ENCODE assay signal across 26 cellular contexts in genomic region chr6:21091411-21091810, GRCh38.
DNase-seq lines count a peak whose midpoint lies in the region; ATAC-seq, FAIRE-seq and TF ChIP-seq lines count a peak whose summit lies in the region.
"Had no signal": no experiment of that assay in that cellular context is flagged by ENCODE, and none has a peak within 500 bp of the region (broad histone marks: within the 10 kb centered on the region; RNA-seq: fewer than 3 reads in every experiment).

No MANE protein-coding gene starts in this region.

- H3K4me3 Mint-ChIP-seq in progenitor cell of endocrine pancreas (ENCODE audit: low read depth), result no peak overlapping the region
- H3K4me3 Mint-ChIP-seq in stimulated activated memory B cell treated with anti-CD40 and anti-IgM and Interleukin-4, amounts not matched to agents 10 μg/mL and 1 μg/mL and 100 μg/mL, for 72 hours, result no peak overlapping the region
- H3K4me3 Mint-ChIP-seq: CD14-positive monocyte; CD8-positive, alpha-beta memory T cell had no signal

- peaks cover 3% of the 10 kb centered on the region for H3K9me3 Mint-ChIP-seq in progenitor cell of endocrine pancreas (ENCODE audit: low read depth)
- H3K9me3 Mint-ChIP-seq in stimulated activated memory B cell treated with anti-CD40 and anti-IgM and Interleukin-4, amounts not matched to agents 10 μg/mL and 1 μg/mL and 100 μg/mL, for 72 hours, result no peaks in the 10 kb centered on the region
- H3K9me3 Mint-ChIP-seq: CD8-positive, alpha-beta memory T cell had no signal

- H3K9me3 ChIP-seq in H1 (ENCODE audit: insufficient read depth in 2 of 2, low read depth in 1 of 2, low read length in 1 of 2) (no peaks in the 10 kb centered on the region), lower lobe of right lung (no peaks in the 10 kb centered on the region)
- H3K9me3 ChIP-seq: BE2C, SJCRH30 had no signal

- TF ChIP-seq RAD21 in H1 (IDR thresholded peaks at IDR 0.05 in 1 of 2, conservative IDR thresholded peaks at IDR 0.05 in 1 of 2; ENCODE audit: low read depth in 2 of 2, low read length in 2 of 2), result no peak

- no peak overlapping the region for H2BK15ac ChIP-seq in H1 (ENCODE audit: low read length)

- H3K27me3 ChIP-seq in H1 (replicated peaks in 1 of 4; ENCODE audit: control insufficient read depth in 3 of 4, extremely low read depth in 1 of 4, insufficient read depth in 3 of 4, low read length in 3 of 4) (no peaks in the 10 kb centered on the region), lower lobe of right lung (ENCODE audit: low read depth) (no peaks in the 10 kb centered on the region)
- H3K27me3 ChIP-seq: BE2C, SJCRH30 had no signal

- H3K4ac ChIP-seq in H1 (replicated peaks; ENCODE audit: insufficient read length, low read depth, low read length), result no peak overlapping the region

- FAIRE-seq in H1 (lab: Jason Lieb, UNC), result no peak
- no peak for FAIRE-seq in HTR-8/SVneo (lab: Jason Lieb, UNC)
- FAIRE-seq: GM12892, GM19239 had no signal

- H2AFZ ChIP-seq in H1 (ENCODE audit: low read length), result no peak overlapping the region

- H2BK120ac ChIP-seq in H1 (replicated peaks; ENCODE audit: low read depth, low read length), result no peak overlapping the region

- intact Hi-C loops in lower lobe of right lung (cut with DNase I), result no loop called here

- TF ChIP-seq POLR2A in H1 (IDR thresholded peaks at IDR 0.05; ENCODE audit: control extremely low read depth in 1 of 2, low read depth in 2 of 2, low read length in 2 of 2), result no peak

- H3K27me3 Mint-ChIP-seq in progenitor cell of endocrine pancreas, result no peaks in the 10 kb centered on the region
- H3K27me3 Mint-ChIP-seq in stimulated activated memory B cell treated with anti-CD40 and anti-IgM and Interleukin-4, amounts not matched to agents 10 μg/mL and 1 μg/mL and 100 μg/mL, for 72 hours, result no peaks in the 10 kb centered on the region
- H3K27me3 Mint-ChIP-seq: CD8-positive, alpha-beta memory T cell had no signal

- no peak overlapping the region for H2BK12ac ChIP-seq in H1 (ENCODE audit: low read depth, low read length)

- H4K20me1 ChIP-seq in H1 (replicated peaks in 1 of 2; ENCODE audit: control insufficient read depth in 1 of 2, insufficient read depth in 2 of 2, low read length in 2 of 2), result no peaks in the 10 kb centered on the region

- peaks cover 13% of the 10 kb centered on the region for H3K36me3 Mint-ChIP-seq in progenitor cell of endocrine pancreas (ENCODE audit: insufficient read depth)
- H3K36me3 Mint-ChIP-seq in stimulated activated memory B cell treated with anti-CD40 and anti-IgM and Interleukin-4, amounts not matched to agents 10 μg/mL and 1 μg/mL and 100 μg/mL, for 72 hours, result peaks cover 44% of the 10 kb centered on the region

- H3K27ac ChIP-seq in H1 (ENCODE audit: low read depth, low read length) (no peak overlapping the region), lower lobe of right lung (no peak overlapping the region)
- H3K27ac ChIP-seq: SJCRH30 had no signal

- H2AK5ac ChIP-seq in H1 (ENCODE audit: low read depth, low read length), result no peak overlapping the region

- CTCF ChIA-PET in H1 (lab: Charles Lee; ENCODE audit: partially characterized antibody), result no interaction called here

- no peak for TF ChIP-seq CTCF in H1 (IDR thresholded peaks at IDR 0.05; ENCODE audit: control extremely low read depth in 1 of 3, insufficient read depth in 1 of 3, low read depth in 1 of 3, low read length in 3 of 3)
- TF ChIP-seq CTCF in progenitor cell of endocrine pancreas (IDR thresholded peaks at IDR 0.05; ENCODE audit: unreplicated experiment), result no peak
- no peak for TF ChIP-seq CTCF in lower lobe of right lung (IDR thresholded peaks at IDR 0.05)

- no peaks in the 10 kb centered on the region for H3K23me2 ChIP-seq in H1 (ENCODE audit: low read depth, low read length)

- peak overlapping the region; percentile 62 for H3K27ac Mint-ChIP-seq in progenitor cell of endocrine pancreas
- no peak overlapping the region for H3K27ac Mint-ChIP-seq in stimulated activated memory B cell treated with anti-CD40 and anti-IgM and Interleukin-4, amounts not matched to agents 10 μg/mL and 1 μg/mL and 100 μg/mL, for 72 hours
- H3K27ac Mint-ChIP-seq: CD14-positive monocyte; CD8-positive, alpha-beta memory T cell had no signal

- WGBS in H1 (ENCODE audit: extremely low coverage in 1 of 2, insufficient coverage in 1 of 2, insufficient read length in 1 of 2, insufficient replicate concordance in 2 of 2, low coverage in 1 of 2, low lambda C conversion rate in 2 of 2, missing lambda C conversion rate in 1 of 2), 2 experiments, result 93% methylated on average over 2 of the region's 2 CpGs; no CpG with 5 or more reads in 1 of the 2 experiments

- TF ChIP-seq EP300 in H1 (IDR thresholded peaks at IDR 0.05; ENCODE audit: borderline replicate concordance in 1 of 2, low read depth in 2 of 2, low read length in 2 of 2), result no peak

- H4K91ac ChIP-seq in H1 (replicated peaks; ENCODE audit: insufficient read length, low read length), result no peak overlapping the region

- POLR2A ChIA-PET in H1 (lab: Charles Lee; ENCODE audit: partially characterized antibody), result interaction anchor here (1.2 kb wide), 1 partner anchor 12 kb away, joined by 3 read pairs; no protein-coding TSS in a partner anchor

- H4K5ac ChIP-seq in H1 (ENCODE audit: insufficient read length, low read depth, low read length), result no peak overlapping the region

- peaks cover 8% of the 10 kb centered on the region for H3K4me1 Mint-ChIP-seq in progenitor cell of endocrine pancreas (ENCODE audit: low read depth)
- H3K4me1 Mint-ChIP-seq in stimulated activated memory B cell treated with anti-CD40 and anti-IgM and Interleukin-4, amounts not matched to agents 10 μg/mL and 1 μg/mL and 100 μg/mL, for 72 hours, result no peaks in the 10 kb centered on the region
- H3K4me1 Mint-ChIP-seq: CD14-positive monocyte had no signal

- no peak overlapping the region for H3K18ac ChIP-seq in H1 (ENCODE audit: extremely low read depth, low read length)

- no peaks in the 10 kb centered on the region for H3K79me2 ChIP-seq in H1 (ENCODE audit: control insufficient read depth in 1 of 2, insufficient read depth in 2 of 2, low read length in 2 of 2)

- no peak overlapping the region for H3K4me2 ChIP-seq in H1 (ENCODE audit: insufficient read depth in 1 of 2, low read depth in 2 of 2, low read length in 2 of 2)

- H3K79me1 ChIP-seq in H1 (ENCODE audit: low read depth, low read length), result no peaks in the 10 kb centered on the region

- H3K4me3 ChIP-seq in H1 (ENCODE audit: extremely low read depth in 1 of 4, insufficient read depth in 2 of 4, low read depth in 3 of 4, low read length in 4 of 4) (no peak overlapping the region), lower lobe of right lung (no peak overlapping the region)
- H3K4me3 ChIP-seq: SJCRH30 had no signal

- DNase-seq in NCI-H2029 treated with DMSO at 0.1 percent for 48 hours (lab: John Stamatoyannopoulos, UW), result peak; percentile 74
- DNase-seq in NCI-H82 (lab: John Stamatoyannopoulos, UW), result peak; percentile 37
- no peak for DNase-seq in H1 (ENCODE audit: low read depth in 1 of 2, low spot score in 2 of 2)
- no peak for DNase-seq in progenitor cell of endocrine pancreas (ENCODE audit: low spot score, unreplicated experiment)
- no peak for DNase-seq in lower lobe of right lung
- no peak for DNase-seq in HTR-8/SVneo (ENCODE audit: insufficient read length, low spot score)
- DNase-seq: BE2C; Calu3; CD8-positive, alpha-beta memory T cell; DMS79 treated with DMSO at 0.1 percent for 48 hours; GF-D8; IMR-90; KG1; NCI-H1048; NCI-H1417; NCI-H1694; NCI-H2081 treated with DMSO at 0.1 percent for 48 hours; NCI-H226; NCI-H510A treated with DMSO at 0.1 percent for 48 hours; SJCRH30; T-helper 2 cell had no signal

- H3K4me1 ChIP-seq in H1 (replicated peaks in 1 of 4; ENCODE audit: control insufficient read depth in 3 of 4, insufficient read depth in 4 of 4, low read length in 3 of 4) (peaks cover 0 to 2% (median 0%) of the 10 kb centered on the region in 4 experiments; a peak in 1 of 7 replicates), lower lobe of right lung (no peaks in the 10 kb centered on the region)
- H3K4me1 ChIP-seq: SJCRH30 had no signal

- H3K23ac ChIP-seq in H1 (ENCODE audit: insufficient read length), result no peak overlapping the region

- H3K9ac ChIP-seq in H1 (replicated peaks in 1 of 4; ENCODE audit: extremely low read depth in 1 of 4, low read depth in 3 of 4, low read length in 3 of 4), result no peak overlapping the region

- H4K8ac ChIP-seq in H1 (ENCODE audit: extremely low read depth, insufficient read depth, low read length), result no peak overlapping the region

- H2BK5ac ChIP-seq in H1 (ENCODE audit: low read depth, low read length), result peak overlapping the region; percentile 28; the same call in 1 of the 2 replicates

- no peak overlapping the region for H3K56ac ChIP-seq in H1 (replicated peaks; ENCODE audit: insufficient read length, low read depth, low read length)

- ATAC-seq in lower lobe of right lung, result no peak
- no peak for ATAC-seq in stimulated activated memory B cell treated with anti-CD40 and anti-IgM and Interleukin-4, amounts not matched to agents 10 μg/mL and 1 μg/mL and 100 μg/mL, for 72 hours
- ATAC-seq: Right ventricle myocardium inferior had no signal

- H3K36me3 ChIP-seq in H1 (ENCODE audit: control insufficient read depth in 2 of 4, insufficient read depth in 4 of 4, low read length in 3 of 4), result no peaks in the 10 kb centered on the region
- no peaks in the 10 kb centered on the region for H3K36me3 ChIP-seq in lower lobe of right lung
- H3K36me3 ChIP-seq: SJCRH30 had no signal

- no peak overlapping the region for H2BK20ac ChIP-seq in H1 (ENCODE audit: low read length)

- H3K14ac ChIP-seq in H1 (ENCODE audit: insufficient read length), result no peak overlapping the region

TF ChIP-seq in H1, 55 proteins besides CTCF, POLR2A, EP300 and RAD21:
- TF ChIP-seq ATF2 (IDR thresholded peaks at IDR 0.05; ENCODE audit: low read length), result no peak
- TF ChIP-seq TBP (IDR thresholded peaks at IDR 0.05; ENCODE audit: low read depth, low read length), result no peak
- no peak for TF ChIP-seq JUN (IDR thresholded peaks at IDR 0.05; ENCODE audit: low read depth, low read length)

Comparison
In these comparisons a context has a peak if more than half of its experiments do, and no peak if none do; other contexts are left out.
1. DNase-seq: peak in NCI-H2029 treated with DMSO at 0.1 percent for 48 hours (single experiment) and NCI-H82 (single experiment); none in H1 (0 of 2), progenitor cell of endocrine pancreas (single experiment), lower lobe of right lung (single experiment) and HTR-8/SVneo (single experiment).